26 cellular contexts compared by ENCODE assay signal in the genomic region with DNA sequence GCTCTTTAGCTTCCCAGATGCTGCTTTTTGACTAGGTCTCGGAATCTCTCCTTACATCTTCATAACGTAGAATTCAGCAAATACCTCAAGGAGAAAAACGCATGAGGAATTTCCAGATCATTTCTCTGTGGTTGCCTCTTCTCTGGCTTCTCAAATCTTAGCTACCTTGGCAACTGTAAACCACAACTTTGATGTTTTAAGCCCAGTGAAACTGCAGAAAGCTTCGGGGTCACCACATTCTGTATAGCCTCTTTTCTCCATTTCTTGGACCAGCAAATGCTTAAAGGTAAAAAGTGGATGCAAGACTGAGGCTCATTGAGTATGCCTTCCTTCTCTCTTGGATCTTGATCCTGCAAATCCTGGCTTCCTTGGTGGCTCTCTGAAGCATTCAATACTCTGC.
"Had no signal": no experiment of that assay in that cellular context is flagged by ENCODE, and none has a peak within 500 bp of the region (broad histone marks: within the 10 kb centered on the region; RNA-seq: fewer than 3 reads in every experiment).

No MANE protein-coding gene starts in this region.

- H3K4me1 ChIP-seq: neural progenitor cell, parathyroid adenoma, psoas muscle, right lobe of liver, sigmoid colon, spleen, stomach, thyroid gland, tibial nerve, upper lobe of left lung, vagina had no signal

- H2AFZ ChIP-seq: neural progenitor cell, parathyroid adenoma had no signal

- H3K4me3 ChIP-seq: neural progenitor cell, ovary, psoas muscle, right lobe of liver, sigmoid colon, spleen, stomach, thoracic aorta, thyroid gland, tibial nerve, upper lobe of left lung, vagina had no signal

- DNase-seq: naive thymus-derived CD4-positive, alpha-beta T cell; natural killer cell; occipital lobe; ovary; posterior cingulate gyrus; psoas muscle; right cardiac atrium; right lobe of liver; sigmoid colon; small intestine; spleen; stimulated activated CD4-positive, alpha-beta T cell treated with anti-CD3 and anti-CD28 coated beads, Interleukin-12 subunit alpha, Interleukin-12 subunit beta, amount 100 ng/mL, for 4 hours; stimulated activated CD4-positive, alpha-beta T cell treated with anti-CD3 and anti-CD28 coated beads, Interleukin-2, amount 100 ng/mL, for 24 hours; stimulated activated CD4-positive, alpha-beta T cell treated with anti-CD3 and anti-CD28 coated beads, Interleukin-2, amount 100 ng/mL, for 48 hours; stimulated activated CD4-positive, alpha-beta T cell treated with anti-CD3 and anti-CD28 coated beads, Interleukin-4, amount 100 ng/mL, for 24 hours; stimulated activated naive B cell treated with anti-CD40 and anti-IgM and Interleukin-4, amounts not matched to agents 10 μg/mL and 1 μg/mL and 100 μg/mL, for 72 hours; stimulated activated naive CD4-positive, alpha-beta T cell treated with Interleukin-2 at 50 U/mL for 16 hours; stomach; thyroid gland; upper lobe of left lung had no signal

- H3K27me3 ChIP-seq: neural progenitor cell, ovary, right lobe of liver, sigmoid colon, thyroid gland, tibial nerve, upper lobe of left lung, vagina had no signal

- H3K36me3 ChIP-seq: neural progenitor cell, ovary, right lobe of liver, sigmoid colon, spleen, stomach, thoracic aorta, thyroid gland, tibial nerve, upper lobe of left lung, vagina had no signal

- H3K79me2 ChIP-seq: parathyroid adenoma had no signal

- H3K27ac ChIP-seq: neural progenitor cell, ovary, parathyroid adenoma, psoas muscle, right lobe of liver, sigmoid colon, spleen, stomach, thoracic aorta, thyroid gland, tibial nerve, upper lobe of left lung, vagina had no signal

- H3K9ac ChIP-seq: neural progenitor cell, parathyroid adenoma had no signal

- H3K4me2 ChIP-seq: neural progenitor cell had no signal

- H3K9me3 ChIP-seq: ovary, psoas muscle, right lobe of liver, sigmoid colon, spleen, stomach, thoracic aorta, thyroid gland, tibial nerve, upper lobe of left lung, vagina had no signal

- ATAC-seq: naive thymus-derived CD4-positive, alpha-beta T cell; natural killer cell; psoas muscle; right cardiac atrium; right lobe of liver; stimulated activated effector memory CD8-positive, alpha-beta T cell treated with anti-CD3 and anti-CD28 coated beads, Interleukin-12 subunit alpha, Interleukin-12 subunit beta, amount 100 ng/mL, for 72 hours; stimulated activated naive B cell treated with anti-CD40 and anti-IgM and Interleukin-4, amounts not matched to agents 10 μg/mL and 1 μg/mL and 100 μg/mL, for 72 hours had no signal
